1 cellular context compared by ENCODE assay signal in the genomic region with DNA sequence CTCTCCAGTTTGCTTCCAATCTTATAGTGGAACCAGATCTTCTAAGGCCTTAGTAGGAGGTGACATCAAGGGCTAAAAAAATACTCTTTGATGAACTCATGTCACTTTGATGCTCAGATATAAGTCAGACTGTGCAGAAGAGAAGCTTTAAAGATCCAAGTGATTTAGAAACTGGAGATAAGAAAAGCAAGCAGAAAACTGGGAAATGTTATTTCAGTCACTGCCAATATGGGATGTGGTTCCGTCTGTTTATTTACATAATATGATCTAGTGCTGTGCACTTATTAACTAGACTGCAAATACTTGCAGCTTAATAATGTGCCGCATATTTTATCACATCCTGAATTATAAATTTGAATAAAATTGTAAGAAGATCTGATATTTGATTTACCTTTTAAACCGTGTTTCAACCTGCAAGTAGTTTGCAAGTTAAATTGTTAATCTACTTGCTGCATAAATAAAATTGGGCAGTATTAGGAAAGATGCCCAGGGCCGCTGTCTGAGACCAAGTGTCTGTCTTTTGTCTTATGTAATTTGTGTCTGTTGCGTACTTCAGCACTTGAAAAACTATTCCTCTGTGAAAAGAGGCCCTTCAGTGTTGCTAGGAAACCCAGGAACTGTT.
TF ChIP-seq lines count a peak whose summit lies in the region.

No MANE protein-coding gene starts in this region.

TF ChIP-seq in neural cell, 6 proteins besides CTCF, POLR2A, EP300 and RAD21 (continued from another document):
- TF ChIP-seq EZH2 (IDR thresholded peaks at IDR 0.05; ENCODE audit: borderline replicate concordance, insufficient read depth, low read length, poor library complexity, severe bottlenecking) (no peak), POLR2AphosphoS5 (IDR thresholded peaks at IDR 0.05) (no peak), TAF1 (IDR thresholded peaks at IDR 0.05; ENCODE audit: low read depth) (no peak)
